ENCODE assay signal across 1 cellular context in the genomic region with DNA sequence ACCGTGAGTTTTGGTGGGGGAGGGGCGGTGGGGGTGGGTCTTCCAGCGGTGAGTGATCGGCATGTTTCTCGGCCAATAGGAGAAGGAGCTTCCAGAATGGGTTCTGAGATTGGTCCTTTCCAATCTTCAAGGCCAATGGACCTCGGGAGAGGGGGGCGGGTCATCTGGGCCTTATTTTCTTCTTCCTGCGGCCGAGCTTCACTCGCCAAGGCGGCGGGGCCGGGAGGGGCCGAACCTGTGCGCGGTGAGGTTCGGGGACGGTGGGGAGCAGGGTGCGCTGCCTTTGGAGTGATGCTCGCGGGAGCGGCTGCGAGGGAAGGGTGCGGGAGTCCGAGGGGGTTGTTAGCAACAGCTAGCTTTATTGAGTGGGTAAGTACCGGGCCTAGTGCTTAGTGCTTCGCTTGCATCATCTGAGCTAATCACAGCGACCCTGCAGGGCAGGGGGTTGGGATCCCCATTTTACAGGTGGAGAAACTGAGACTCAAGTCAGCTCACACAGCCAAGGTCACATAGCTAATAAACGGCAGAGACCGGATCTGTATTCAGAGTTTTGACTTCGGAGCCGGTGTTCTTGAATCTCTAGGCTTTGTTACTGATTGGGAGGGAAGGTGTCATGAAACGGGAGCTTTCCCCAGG.
TF ChIP-seq lines count a peak whose summit lies in the region.

No MANE protein-coding gene starts in this region.

TF ChIP-seq in SK-N-SH treated with all-trans-retinoic acid at 6 μM for 48 hours, 23 proteins besides CTCF, POLR2A, EP300 and RAD21 (continued from another document):
- TF ChIP-seq, protein P1, sequence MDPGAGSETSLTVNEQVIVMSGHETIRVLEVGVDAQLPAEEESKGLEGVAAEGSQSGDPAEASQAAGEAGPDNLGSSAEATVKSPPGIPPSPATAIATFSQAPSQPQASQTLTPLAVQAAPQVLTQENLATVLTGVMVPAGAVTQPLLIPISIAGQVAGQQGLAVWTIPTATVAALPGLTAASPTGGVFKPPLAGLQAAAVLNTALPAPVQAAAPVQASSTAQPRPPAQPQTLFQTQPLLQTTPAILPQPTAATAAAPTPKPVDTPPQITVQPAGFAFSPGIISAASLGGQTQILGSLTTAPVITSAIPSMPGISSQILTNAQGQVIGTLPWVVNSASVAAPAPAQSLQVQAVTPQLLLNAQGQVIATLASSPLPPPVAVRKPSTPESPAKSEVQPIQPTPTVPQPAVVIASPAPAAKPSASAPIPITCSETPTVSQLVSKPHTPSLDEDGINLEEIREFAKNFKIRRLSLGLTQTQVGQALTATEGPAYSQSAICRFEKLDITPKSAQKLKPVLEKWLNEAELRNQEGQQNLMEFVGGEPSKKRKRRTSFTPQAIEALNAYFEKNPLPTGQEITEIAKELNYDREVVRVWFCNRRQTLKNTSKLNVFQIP (CRISPR knock-in tag; IDR thresholded peaks at IDR 0.05; ENCODE audit: borderline replicate concordance, low read depth) = no peak
- TF ChIP-seq CSDC2 (CRISPR knock-in tag; IDR thresholded peaks at IDR 0.05) (0 out of 2 replicates have a peak, but pooled peaks have one; percentile 57), RARB (CRISPR knock-in tag; IDR thresholded peaks at IDR 0.05) (no peak), ZC3H10 (CRISPR knock-in tag; IDR thresholded peaks at IDR 0.05) (0 out of 2 replicates have a peak, but pooled peaks have one; percentile 16), ZNF565 (CRISPR knock-in tag; conservative IDR thresholded peaks at IDR 0.05; ENCODE audit: low read depth) (0 out of 2 replicates have a peak, but pooled peaks have one; percentile 55), ZFP30 (CRISPR knock-in tag; IDR thresholded peaks at IDR 0.05) (0 out of 2 replicates have a peak, but pooled peaks have one; percentile 16), ZFP3 (CRISPR knock-in tag; IDR thresholded peaks at IDR 0.05) (peak; percentile 68; the same call in 1 of the 2 replicates), BACH2 (CRISPR knock-in tag; IDR thresholded peaks at IDR 0.05; ENCODE audit: borderline replicate concordance) (no peak), ZNF70 (CRISPR knock-in tag; IDR thresholded peaks at IDR 0.05) (0 out of 2 replicates have a peak, but pooled peaks have one; percentile 16), OSR1 (CRISPR knock-in tag; IDR thresholded peaks at IDR 0.05) (no peak)
